ENCODE assay signal across 20 cellular contexts in the genomic region with DNA sequence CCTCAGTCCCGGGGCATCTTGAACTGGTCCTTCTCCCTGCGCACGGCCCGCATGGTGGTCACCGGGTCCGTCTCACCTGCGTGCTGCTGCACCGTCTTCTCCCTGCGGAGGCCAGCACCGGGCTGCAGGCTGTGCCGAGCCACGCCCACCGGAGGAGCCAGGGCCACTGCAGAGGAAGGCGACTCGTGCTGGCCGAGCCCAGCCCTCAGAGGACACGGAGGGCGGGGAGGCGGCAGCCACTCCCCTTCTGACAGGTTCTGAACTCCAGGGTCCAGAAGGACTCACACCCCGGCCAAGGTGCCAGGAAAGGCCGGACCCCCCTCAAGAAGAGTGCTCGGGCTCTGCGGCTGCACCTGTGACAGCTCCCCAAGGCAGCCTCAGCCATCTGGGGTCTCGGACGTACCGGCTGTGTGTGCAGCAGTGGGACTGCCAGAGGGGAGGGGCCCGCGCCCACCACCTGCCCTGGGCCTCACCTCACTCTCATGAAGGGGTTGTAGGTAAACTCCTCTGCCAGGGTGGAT. TPM values are rescaled to one million over a fixed set of nuclear protein-coding genes. Genes with fewer than 3 reads are reported as not detected.
DNase-seq lines count a peak whose midpoint lies in the region; TF ChIP-seq lines count a peak whose summit lies in the region.
"Had no signal": no experiment of that assay in that cellular context is flagged by ENCODE, and none has a peak within 500 bp of the region (broad histone marks: within the 10 kb centered on the region; RNA-seq: fewer than 3 reads in every experiment).

No MANE protein-coding gene starts in this region.

- H3F3A ChIP-seq in neural progenitor cell (ENCODE audit: low read depth), result peaks cover 5% of the 10 kb centered on the region

- H4K20me1 ChIP-seq in neural progenitor cell (ENCODE audit: low read depth), result no peaks in the 10 kb centered on the region

- no peaks in the 10 kb centered on the region for H3K4me1 Mint-ChIP-seq in neural progenitor cell

- H3K27ac ChIP-seq in coronary artery (no peak overlapping the region), neural progenitor cell (no peak overlapping the region)
- H3K27ac ChIP-seq: BLaER1, heart left ventricle, parathyroid adenoma, skin epidermis, thyroid gland, VCaP had no signal

- no peak overlapping the region for H3K4me2 ChIP-seq in neural progenitor cell
- H3K4me2 ChIP-seq: BLaER1 had no signal

- no peaks in the 10 kb centered on the region for H3K9me3 Mint-ChIP-seq in neural progenitor cell
- H3K9me3 Mint-ChIP-seq: activated CD4-positive, alpha-beta memory T cell treated with anti-CD3 and anti-CD28 coated beads, Interleukin-2, amount 10 ng/mL, durations not matched to agents 7 days and 5 days; activated naive CD8-positive, alpha-beta T cell treated with anti-CD3 and anti-CD28 coated beads for 36 hours; activated T-cell treated with anti-CD3 and anti-CD28 coated beads, Interleukin-2, amount 50 U/mL, for 72 hours had no signal

- H3K79me2 ChIP-seq in neural progenitor cell (ENCODE audit: low read depth), result no peaks in the 10 kb centered on the region

- DNase-seq in coronary artery (ENCODE audit: low spot score), result peak; percentile 71
- DNase-seq in neural progenitor cell (ENCODE audit: low spot score), result peak; percentile 52
- no peak for DNase-seq in KG1 (lab: John Stamatoyannopoulos, UW)
- no peak for DNase-seq in mucosa of gallbladder (ENCODE audit: low spot score)
- DNase-seq: activated CD4-positive, alpha-beta memory T cell treated with anti-CD3 and anti-CD28 coated beads, Interleukin-2, amount 10 ng/mL, durations not matched to agents 7 days and 5 days; activated naive CD8-positive, alpha-beta T cell treated with anti-CD3 and anti-CD28 coated beads for 36 hours; activated T-cell treated with anti-CD3 and anti-CD28 coated beads, Interleukin-2, amount 50 U/mL, for 72 hours; heart left ventricle; NCI-H1694 treated with DMSO at 0.1 percent for 48 hours; NCI-H345; NK-92 treated with Interleukin-12 subunit alpha and Interleukin-12 subunit beta, amount 100 ng/mL, for 24 hours; T-helper 1 cell; thyroid gland had no signal

- no peaks in the 10 kb centered on the region for H3K27me3 Mint-ChIP-seq in neural progenitor cell (ENCODE audit: insufficient read depth, low read depth)
- H3K27me3 Mint-ChIP-seq: activated CD4-positive, alpha-beta memory T cell treated with anti-CD3 and anti-CD28 coated beads, Interleukin-2, amount 10 ng/mL, durations not matched to agents 7 days and 5 days; activated naive CD8-positive, alpha-beta T cell treated with anti-CD3 and anti-CD28 coated beads for 36 hours had no signal

- no peaks in the 10 kb centered on the region for H3K9me3 ChIP-seq in neural progenitor cell (ENCODE audit: low read depth)
- H3K9me3 ChIP-seq: BLaER1, HAP-1, thyroid gland had no signal

- H3K4me3 Mint-ChIP-seq in neural progenitor cell, result no peak overlapping the region
- H3K4me3 Mint-ChIP-seq: activated CD4-positive, alpha-beta memory T cell treated with anti-CD3 and anti-CD28 coated beads, Interleukin-2, amount 10 ng/mL, durations not matched to agents 7 days and 5 days; activated naive CD8-positive, alpha-beta T cell treated with anti-CD3 and anti-CD28 coated beads for 36 hours; activated T-cell treated with anti-CD3 and anti-CD28 coated beads, Interleukin-2, amount 50 U/mL, for 72 hours had no signal

- no peaks in the 10 kb centered on the region for H3K27me3 ChIP-seq in neural progenitor cell
- H3K27me3 ChIP-seq: BLaER1, heart left ventricle, thyroid gland had no signal

- H3K36me3 Mint-ChIP-seq in neural progenitor cell, result peaks cover 14% of the 10 kb centered on the region

- no peak overlapping the region for H3K9ac ChIP-seq in neural progenitor cell
- H3K9ac ChIP-seq: BLaER1, parathyroid adenoma had no signal

- no peaks in the 10 kb centered on the region for H3K36me3 ChIP-seq in neural progenitor cell

- H3K4me1 ChIP-seq in neural progenitor cell, result no peaks in the 10 kb centered on the region
- H3K4me1 ChIP-seq: HAP-1, parathyroid adenoma, thyroid gland had no signal

- H2AFZ ChIP-seq in neural progenitor cell (replicated peaks), result no peak overlapping the region
- H2AFZ ChIP-seq: parathyroid adenoma had no signal

- TF ChIP-seq CTCF in coronary artery (IDR thresholded peaks at IDR 0.05) (no peak), neural progenitor cell (IDR thresholded peaks at IDR 0.05) (no peak)

- H3K27ac Mint-ChIP-seq in neural progenitor cell, result no peak overlapping the region
- H3K27ac Mint-ChIP-seq: activated CD4-positive, alpha-beta memory T cell treated with anti-CD3 and anti-CD28 coated beads, Interleukin-2, amount 10 ng/mL, durations not matched to agents 7 days and 5 days; activated T-cell treated with anti-CD3 and anti-CD28 coated beads, Interleukin-2, amount 50 U/mL, for 72 hours had no signal

- H3K4me3 ChIP-seq in coronary artery, result no peak overlapping the region
- H3K4me3 ChIP-seq in neural progenitor cell, result no peak overlapping the region
- H3K4me3 ChIP-seq: BLaER1, HAP-1, heart left ventricle, skin epidermis, thyroid gland had no signal

RNA-seq across cellular contexts. Expression of a gene that starts 15.8 kb away (rescaled TPM):
- total RNA-seq in neural progenitor cell (ENCODE audit: low replicate concordance) (not detected in 2 replicates), mucosa of gallbladder (29.3 TPM)
- total RNA-seq: activated naive CD8-positive, alpha-beta T cell treated with anti-CD3 and anti-CD28 coated beads for 36 hours; bronchial epithelial cell; MCF 10A had no signal

RNA-seq across cellular contexts. Expression of a gene that starts 17.3 kb away (rescaled TPM):
- 38.3 and 72.1 TPM in 2 replicates for total RNA-seq in neural progenitor cell (ENCODE audit: low replicate concordance)
- total RNA-seq in mucosa of gallbladder, result 82.2 TPM

RNA-seq across cellular contexts. Expression of a gene that starts 17.7 kb away (rescaled TPM):
- total RNA-seq in neural progenitor cell (ENCODE audit: low replicate concordance) (18.5 and 21.6 TPM in 2 replicates), mucosa of gallbladder (49.6 TPM)

RNA-seq across cellular contexts. Expression of a gene that starts 26.6 kb away (rescaled TPM):
- total RNA-seq in neural progenitor cell (ENCODE audit: low replicate concordance) (22.8 and 77.7 TPM in 2 replicates), mucosa of gallbladder (54.4 TPM)

RNA-seq across cellular contexts. Expression of a gene that starts 27.0 kb away (rescaled TPM):
- total RNA-seq in neural progenitor cell (ENCODE audit: low replicate concordance) (18.7 and 53.4 TPM in 2 replicates), mucosa of gallbladder (57.9 TPM)

Comparison
In these comparisons a context has a peak if more than half of its experiments do, and no peak if none do; other contexts are left out.
1. DNase-seq: peak in coronary artery (single experiment) and neural progenitor cell (single experiment); none in KG1 (single experiment) and mucosa of gallbladder (single experiment).
2. RNA of a gene that starts 15.8 kb away (total RNA-seq): 29.3 TPM in mucosa of gallbladder (single experiment); not detected in neural progenitor cell; every median in the first group is over 10 times any median in the second.